ENCODE assay signal across 1 cellular context in the genomic region with DNA sequence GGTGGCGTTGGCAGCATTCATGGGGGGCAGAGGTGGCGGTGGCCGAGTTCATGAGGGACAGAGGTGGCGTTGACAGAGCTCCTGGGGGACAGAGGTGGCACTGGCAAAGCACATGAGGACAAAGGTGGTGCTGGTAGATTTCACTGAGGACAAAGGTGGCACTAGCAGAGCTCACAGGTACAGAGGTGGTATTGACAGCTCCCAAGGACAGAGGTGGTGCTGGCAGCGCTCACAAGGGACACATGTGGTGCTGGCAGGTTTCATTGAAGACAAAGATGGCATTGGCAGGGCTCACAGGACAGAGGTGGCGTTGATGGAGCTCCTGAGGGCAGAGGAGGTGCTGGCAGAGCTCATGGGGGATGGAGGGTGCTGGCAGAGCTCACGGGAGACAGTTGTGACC.
TF ChIP-seq lines count a peak whose summit lies in the region.

No MANE protein-coding gene starts in this region.

TF ChIP-seq in H1, 55 proteins besides CTCF, POLR2A, EP300 and RAD21 (continued from another document):
- TF ChIP-seq SUZ12 (IDR thresholded peaks at IDR 0.05; ENCODE audit: low read length) (no peak), SP1 (IDR thresholded peaks at IDR 0.05; ENCODE audit: low read depth, low read length) (no peak), CBX8 (IDR thresholded peaks at IDR 0.05; ENCODE audit: borderline replicate concordance, low read depth, low read length) (no peak), JUND (IDR thresholded peaks at IDR 0.05; ENCODE audit: low read length) (no peak), CREB1 (IDR thresholded peaks at IDR 0.05) (no peak), SIX5 (IDR thresholded peaks at IDR 0.05; ENCODE audit: low read depth, low read length) (no peak), TAF1 (IDR thresholded peaks at IDR 0.05; ENCODE audit: low read depth, low read length) (no peak), EZH2 (IDR thresholded peaks at IDR 0.05; ENCODE audit: low read depth, low read length, severe bottlenecking) (no peak), CBX5 (IDR thresholded peaks at IDR 0.05; ENCODE audit: low read depth, low read length) (no peak)
- TF ChIP-seq, protein P1, sequence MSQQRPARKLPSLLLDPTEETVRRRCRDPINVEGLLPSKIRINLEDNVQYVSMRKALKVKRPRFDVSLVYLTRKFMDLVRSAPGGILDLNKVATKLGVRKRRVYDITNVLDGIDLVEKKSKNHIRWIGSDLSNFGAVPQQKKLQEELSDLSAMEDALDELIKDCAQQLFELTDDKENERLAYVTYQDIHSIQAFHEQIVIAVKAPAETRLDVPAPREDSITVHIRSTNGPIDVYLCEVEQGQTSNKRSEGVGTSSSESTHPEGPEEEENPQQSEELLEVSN (IDR thresholded peaks at IDR 0.05), result no peak
